In genomic region chr1:231423648-231424047, GRCh38 we compare ENCODE assay signal across 8 cellular contexts. TPM values are rescaled to one million over a fixed set of nuclear protein-coding genes. Genes with fewer than 3 reads are reported as not detected.
DNase-seq lines count a peak whose midpoint lies in the region; ATAC-seq, FAIRE-seq and TF ChIP-seq lines count a peak whose summit lies in the region.
"Had no signal": no experiment of that assay in that cellular context is flagged by ENCODE, and none has a peak within 500 bp of the region (broad histone marks: within the 10 kb centered on the region; RNA-seq: fewer than 3 reads in every experiment).

No MANE protein-coding gene starts in this region.

- whole genome bisulfite sequencing in pancreas, 2 donors = 46 to 55% methylated on average over 1 of the region's 1 CpG

- peak overlapping the region; percentile 92 to 98 (median 96) for H3K4me3 Mint-ChIP-seq in brain

- H3K27me3 ChIP-seq in pancreas = no peaks in the 10 kb centered on the region

- H3K36me3 Mint-ChIP-seq in brain = peaks cover 10% of the 10 kb centered on the region

- ATAC-seq in pancreas (peak in 1 of 4 donors; percentile 20), HG02840 (IDR thresholded peaks at IDR 0.05; ENCODE audit: low FRiP score, unreplicated experiment) (no peak)

- H3K4me1 Mint-ChIP-seq in brain = peaks cover 39% of the 10 kb centered on the region

- no peaks in the 10 kb centered on the region for H3K9me3 ChIP-seq in pancreas

- peaks cover 0 to 4% (median 0%) of the 10 kb centered on the region in 5 experiments for H3K9me3 Mint-ChIP-seq in brain

- H3K4me1 ChIP-seq in pancreas = peaks cover 17 to 33% (median 23%) of the 10 kb centered on the region in 3 donors

- no peaks in the 10 kb centered on the region for H3K36me3 ChIP-seq in pancreas

- peak overlapping the region in 1 of 4 donors; percentile 84 for H3K4me3 ChIP-seq in pancreas

- H3K27me3 Mint-ChIP-seq in brain = peaks cover 19% of the 10 kb centered on the region

- DNase-seq in DMS53 treated with DMSO at 0.1 percent for 48 hours (lab: John Stamatoyannopoulos, UW; ENCODE audit: unreplicated experiment) (peak; percentile 87), NCI-H1417 treated with DMSO at 0.1 percent for 48 hours (lab: John Stamatoyannopoulos, UW) (peak; percentile 20), pancreas (no peak), medulla oblongata (ENCODE audit: extremely low spot score) (no peak), HCEC 1CT (no peak)
- DNase-seq: stimulated activated naive CD4-positive, alpha-beta T cell treated with Interleukin-2 at 50 U/mL for 16 hours had no signal

- no peak for TF ChIP-seq CTCF in brain (conservative IDR thresholded peaks at IDR 0.05)
- TF ChIP-seq CTCF in pancreas (IDR thresholded peaks at IDR 0.05) = no peak

- peak overlapping the region in 3 of 4 donors; percentile 96 to 99 (median 98) for H3K27ac ChIP-seq in pancreas

- intact Hi-C loops in pancreas (cut with DNase I) = no loop called here

- FAIRE-seq in pancreas (lab: Jason Lieb, UNC) = no peak

- peak overlapping the region in 4 of 5 experiments; percentile 57 to 99 (median 84) for H3K27ac Mint-ChIP-seq in brain

RNA-seq across cellular contexts. Expression of gene EGLN1, which starts 1.6 kb away (rescaled TPM):
- 17.8 TPM for polyA plus RNA-seq in brain (ENCODE audit: insufficient read depth, low read depth, low replicate concordance)
- total RNA-seq in pancreas = 10 to 100 TPM; 14.0 to 27.0 (median 19.6) TPM
- 1 to 10 TPM; 6.8 to 10.0 TPM for polyA plus RNA-seq in pancreas

Comparison
In these comparisons a context has a peak if more than half of its experiments do, and no peak if none do; other contexts are left out.
1. DNase-seq: peak in DMS53 treated with DMSO at 0.1 percent for 48 hours (single experiment) and NCI-H1417 treated with DMSO at 0.1 percent for 48 hours (single experiment); none in pancreas (0 of 6), medulla oblongata (single experiment) and HCEC 1CT (single experiment).